ENCODE assay signal across 27 cellular contexts in the genomic region with DNA sequence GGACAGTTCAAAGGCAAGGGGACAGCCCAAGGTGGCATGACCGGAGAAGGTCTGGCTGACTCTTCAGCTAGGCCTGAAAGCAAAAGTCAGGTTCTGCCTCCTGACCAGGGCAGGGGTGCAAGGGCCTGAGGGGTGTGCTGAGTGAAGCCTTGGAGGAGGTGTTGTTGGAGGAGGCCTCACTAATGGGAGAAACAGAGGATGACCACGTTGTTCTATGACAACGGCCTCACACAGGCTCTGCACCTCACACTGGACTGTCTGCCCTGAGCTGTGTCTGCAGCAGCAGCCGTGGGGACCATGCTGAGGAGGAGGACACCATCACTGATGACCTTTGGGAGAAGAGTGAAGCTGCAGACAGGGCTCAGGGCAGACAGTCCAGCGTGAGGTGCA.
"Had no signal": no experiment of that assay in that cellular context is flagged by ENCODE, and none has a peak within 500 bp of the region (broad histone marks: within the 10 kb centered on the region; RNA-seq: fewer than 3 reads in every experiment).

No MANE protein-coding gene starts in this region.

- H3K4me3 ChIP-seq: pancreas, psoas muscle, tibial nerve had no signal

- H3K4me1 Mint-ChIP-seq: activated CD4-positive, alpha-beta T cell treated with anti-CD3 and anti-CD28 coated beads, Interleukin-2, amount 10 ng/mL, durations not matched to agents 24 days and 14 days; activated naive CD4-positive, alpha-beta T cell treated with anti-CD3 and anti-CD28 coated beads, Interleukin-2, amount 50 U/mL, for 24 hours; activated naive CD8-positive, alpha-beta T cell treated with anti-CD3 and anti-CD28 coated beads, Interleukin-2, amount 50 U/mL, for 24 hours; naive B cell had no signal

- H3K4me1 ChIP-seq: pancreas, psoas muscle, tibial nerve had no signal

- ATAC-seq: activated naive CD8-positive, alpha-beta T cell treated with anti-CD3 and anti-CD28 coated beads, Interleukin-2, amount 50 U/mL, for 24 hours; activated T-cell treated with anti-CD3 and anti-CD28 coated beads, Interleukin-2, amount 50 U/mL, for 4 hours; left cardiac atrium; pancreas; psoas muscle had no signal

- H3K27me3 Mint-ChIP-seq: activated CD4-positive, alpha-beta T cell treated with anti-CD3 and anti-CD28 coated beads, Interleukin-2, amount 10 ng/mL, durations not matched to agents 24 days and 14 days had no signal

- H3K36me3 Mint-ChIP-seq: activated CD4-positive, alpha-beta memory T cell treated with anti-CD3 and anti-CD28 coated beads for 36 hours; activated naive CD4-positive, alpha-beta T cell treated with anti-CD3 and anti-CD28 coated beads, Interleukin-2, amount 50 U/mL, for 24 hours; naive B cell had no signal

- H3K27ac Mint-ChIP-seq: activated CD4-positive, alpha-beta memory T cell treated with anti-CD3 and anti-CD28 coated beads for 36 hours; activated CD4-positive, alpha-beta T cell treated with anti-CD3 and anti-CD28 coated beads, Interleukin-2, amount 10 ng/mL, durations not matched to agents 24 days and 14 days; activated naive CD4-positive, alpha-beta T cell treated with anti-CD3 and anti-CD28 coated beads, Interleukin-2, amount 50 U/mL, for 24 hours; activated naive CD8-positive, alpha-beta T cell treated with anti-CD3 and anti-CD28 coated beads, Interleukin-2, amount 50 U/mL, for 24 hours; activated T-helper 2 cell treated with anti-CD3 and anti-CD28 coated beads, Interferon-gamma antibody, Interleukin-2, Interleukin-4, amounts not matched to agents 10 μg/mL and 5 μg/mL and 100 μg/mL, durations not matched to agents 14 hours and 24 hours and 36 hours; mesothelial cell of epicardium; nephron progenitor cell; T-helper 1 cell treated with Interleukin-12 subunit alpha and Interleukin-12 subunit beta and Interleukin-4 antibody, amounts not matched to agents 30 μg/mL and 1 μg/mL, for 36 hours had no signal

- DNase-seq: activated CD4-positive, alpha-beta memory T cell treated with anti-CD3 and anti-CD28 coated beads for 36 hours; activated CD4-positive, alpha-beta T cell treated with anti-CD3 and anti-CD28 coated beads, Interleukin-2, amount 10 ng/mL, durations not matched to agents 24 days and 14 days; activated CD4-positive, CD25-positive, alpha-beta regulatory T cell treated with anti-CD3 and anti-CD28 coated beads, Interleukin-2, amount 50 U/mL, for 72 hours; activated naive CD8-positive, alpha-beta T cell treated with anti-CD3 and anti-CD28 coated beads, Interleukin-2, amount 50 U/mL, for 24 hours; activated T-cell treated with anti-CD3 and anti-CD28 coated beads, Interleukin-2, amount 50 U/mL, for 4 hours; amygdala; dermis blood vessel endothelial cell; effector CD4-positive, alpha-beta T cell; glutamatergic neuron; left cardiac atrium; naive B cell; nephron progenitor cell; pancreas; psoas muscle; stimulated activated naive CD4-positive, alpha-beta T cell; SW 1271; T1000; WERI-Rb-1 had no signal

- H3K9me3 ChIP-seq: pancreas, psoas muscle, tibial nerve had no signal

- H3K36me3 ChIP-seq: pancreas, WERI-Rb-1 had no signal

- FAIRE-seq: colon, endometrium, frontal cortex, islet of Langerhans, pancreas had no signal

- H3K4me3 Mint-ChIP-seq: activated CD4-positive, alpha-beta memory T cell treated with anti-CD3 and anti-CD28 coated beads for 36 hours; activated CD4-positive, alpha-beta T cell treated with anti-CD3 and anti-CD28 coated beads, Interleukin-2, amount 10 ng/mL, durations not matched to agents 24 days and 14 days; activated naive CD4-positive, alpha-beta T cell treated with anti-CD3 and anti-CD28 coated beads, Interleukin-2, amount 50 U/mL, for 24 hours; activated naive CD8-positive, alpha-beta T cell treated with anti-CD3 and anti-CD28 coated beads, Interleukin-2, amount 50 U/mL, for 24 hours; activated T-cell treated with anti-CD3 and anti-CD28 coated beads, Interleukin-2, amount 50 U/mL, for 4 hours; mesothelial cell of epicardium; nephron progenitor cell; T-helper 1 cell treated with Interleukin-12 subunit alpha and Interleukin-12 subunit beta and Interleukin-4 antibody, amounts not matched to agents 30 μg/mL and 1 μg/mL, for 36 hours had no signal

- H3K27ac ChIP-seq: pancreas, psoas muscle, tibial nerve, WERI-Rb-1 had no signal
